1 cellular context compared by ENCODE assay signal in genomic region chr7:132751282-132751647, GRCh38.
TF ChIP-seq lines count a peak whose summit lies in the region.

No MANE protein-coding gene starts in this region.

TF ChIP-seq in H1, 55 proteins besides CTCF, POLR2A, EP300 and RAD21 (continued from another document):
- TF ChIP-seq USF2 (IDR thresholded peaks at IDR 0.05; ENCODE audit: low read length) (no peak), JUN (IDR thresholded peaks at IDR 0.05; ENCODE audit: low read depth, low read length) (no peak), SP1 (IDR thresholded peaks at IDR 0.05; ENCODE audit: low read depth, low read length) (no peak), KDM4A (IDR thresholded peaks at IDR 0.05; ENCODE audit: low read depth, low read length, severe bottlenecking) (no peak), RBBP5 (IDR thresholded peaks at IDR 0.05; ENCODE audit: borderline replicate concordance, low read depth, low read length) (no peak)
